Comparison of ENCODE assay signal across 8 cellular contexts in the genomic region with DNA sequence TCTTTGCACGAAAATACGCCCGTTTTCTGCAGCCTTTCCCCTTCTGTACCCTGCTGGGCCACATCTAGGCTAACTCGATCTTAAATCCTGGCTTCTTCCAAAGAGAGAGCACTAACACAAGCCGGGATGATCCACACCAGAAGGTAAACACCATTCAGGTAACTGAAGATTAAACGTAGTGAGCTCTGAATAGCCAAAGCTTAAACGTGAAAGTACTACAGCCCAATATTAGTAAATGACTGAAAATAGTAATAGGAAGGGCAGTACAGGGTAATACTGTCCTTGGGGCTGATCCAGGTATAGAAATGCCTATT. TPM values are rescaled to one million over a fixed set of nuclear protein-coding genes. Genes with fewer than 3 reads are reported as not detected.
DNase-seq lines count a peak whose midpoint lies in the region; ATAC-seq, FAIRE-seq and TF ChIP-seq lines count a peak whose summit lies in the region.

No MANE protein-coding gene starts in this region.

- H3K4me1 Mint-ChIP-seq in T-helper 1 cell treated with Interleukin-12 subunit alpha and Interleukin-12 subunit beta and Interleukin-4 antibody, amounts not matched to agents 30 μg/mL and 1 μg/mL, for 36 hours (ENCODE audit: low read depth): peaks cover 22% of the 10 kb centered on the region

- no peak for DNase-seq in T-helper 1 cell
- DNase-seq in adipocyte (ENCODE audit: low read depth): no peak
- no peak for DNase-seq in kidney
- DNase-seq in testis: no peak
- no peak for DNase-seq in ecto neural progenitor cell (ENCODE audit: low spot score)
- no peak for DNase-seq in stimulated activated CD4-positive, alpha-beta T cell treated with anti-CD3 and anti-CD28 coated beads, Interleukin-2, amount 100 ng/mL, for 24 hours

- peak overlapping the region; percentile 94 for H3K4me3 ChIP-seq in adipocyte (ENCODE audit: low read length)
- peak overlapping the region; percentile 78 to 96 for H3K4me3 ChIP-seq in kidney (ENCODE audit: low read length in 2 of 2)
- peak overlapping the region; percentile 63 to 68 for H3K4me3 ChIP-seq in testis

- H3K9ac ChIP-seq in adipocyte (ENCODE audit: low read length): peak overlapping the region; percentile 98
- peak overlapping the region; percentile 62 to 68 for H3K9ac ChIP-seq in kidney (ENCODE audit: low read length in 2 of 2)

- H3K27ac ChIP-seq in kidney (ENCODE audit: low read depth in 2 of 2, low read length in 2 of 2) (peak overlapping the region; percentile 80 to 94), testis (peak overlapping the region; percentile 6 to 79)

- peak overlapping the region; percentile 98 for H3K27ac Mint-ChIP-seq in T-helper 1 cell treated with Interleukin-12 subunit alpha and Interleukin-12 subunit beta and Interleukin-4 antibody, amounts not matched to agents 30 μg/mL and 1 μg/mL, for 36 hours

- intact Hi-C loops in kidney (cut with DNase I): no loop called here
- intact Hi-C loops in testis (cut with DNase I; ENCODE audit: low total_unique reads): no loop called here

- H3K4me3 Mint-ChIP-seq in T-helper 1 cell treated with Interleukin-12 subunit alpha and Interleukin-12 subunit beta and Interleukin-4 antibody, amounts not matched to agents 30 μg/mL and 1 μg/mL, for 36 hours: peak overlapping the region; percentile 98

- FAIRE-seq in kidney (lab: Jason Lieb, UNC): no peak

- peaks cover 28% of the 10 kb centered on the region for H3K36me3 Mint-ChIP-seq in T-helper 1 cell treated with Interleukin-12 subunit alpha and Interleukin-12 subunit beta and Interleukin-4 antibody, amounts not matched to agents 30 μg/mL and 1 μg/mL, for 36 hours (ENCODE audit: low read depth)

- H3K9me3 Mint-ChIP-seq in T-helper 1 cell treated with Interleukin-12 subunit alpha and Interleukin-12 subunit beta and Interleukin-4 antibody, amounts not matched to agents 30 μg/mL and 1 μg/mL, for 36 hours: no peaks in the 10 kb centered on the region

- TF ChIP-seq CTCF in kidney (IDR thresholded peaks at IDR 0.05; ENCODE audit: borderline replicate concordance, extremely low read depth, insufficient read depth): no peak
- TF ChIP-seq CTCF in testis (IDR thresholded peaks at IDR 0.05): no peak

- H3K27me3 ChIP-seq in adipocyte (replicated peaks; ENCODE audit: control insufficient read depth, insufficient read depth, low read length): no peaks in the 10 kb centered on the region
- no peaks in the 10 kb centered on the region for H3K27me3 ChIP-seq in testis

- H3K36me3 ChIP-seq in adipocyte (ENCODE audit: control insufficient read depth, insufficient read depth, low read length, severe bottlenecking): peaks cover 25% of the 10 kb centered on the region
- peaks cover 13% of the 10 kb centered on the region in 2 donors for H3K36me3 ChIP-seq in kidney (ENCODE audit: control insufficient read depth in 1 of 2, insufficient read depth in 2 of 2, low read length in 2 of 2)
- H3K36me3 ChIP-seq in testis (ENCODE audit: low read depth, missing control alignments): no peaks in the 10 kb centered on the region

- no peak for TF ChIP-seq POLR2A in testis (IDR thresholded peaks at IDR 0.05)

- H3K9me3 ChIP-seq in adipocyte (ENCODE audit: control insufficient read depth, low read length) (no peaks in the 10 kb centered on the region), kidney (ENCODE audit: control insufficient read depth in 1 of 2, low read length in 2 of 2) (no peaks in the 10 kb centered on the region), testis (no peaks in the 10 kb centered on the region)

- H3K4me1 ChIP-seq in adipocyte (ENCODE audit: control insufficient read depth, insufficient read depth, low read length): peaks cover 13% of the 10 kb centered on the region
- H3K4me1 ChIP-seq in kidney (ENCODE audit: control insufficient read depth in 1 of 2, insufficient read depth in 1 of 2, low read depth in 1 of 2, low read length in 2 of 2): peaks cover 0 to 2% of the 10 kb centered on the region in 2 donors
- H3K4me1 ChIP-seq in testis: peaks cover 12% of the 10 kb centered on the region

- ATAC-seq in HG02798 (IDR thresholded peaks at IDR 0.05; ENCODE audit: poor library complexity, unreplicated experiment): no peak

- H3K27me3 Mint-ChIP-seq in T-helper 1 cell treated with Interleukin-12 subunit alpha and Interleukin-12 subunit beta and Interleukin-4 antibody, amounts not matched to agents 30 μg/mL and 1 μg/mL, for 36 hours (ENCODE audit: low read depth): no peaks in the 10 kb centered on the region

- 6 to 9% methylated on average over 7 of the region's 7 CpGs for WGBS in testis, 2 donors

RNA-seq across cellular contexts. Expression of a gene that starts 0.4 kb away (rescaled TPM):
- total RNA-seq in kidney (85.1 TPM), testis (10 to 100 TPM; 23.6 to 46.0 TPM)
- polyA plus RNA-seq in kidney (ENCODE audit: insufficient read depth, low read depth, low replicate concordance) (157 TPM), testis (ENCODE audit: insufficient read depth, low read depth, low replicate concordance) (64.8 TPM)

RNA-seq across cellular contexts. Expression of a gene that starts 7.7 kb away (rescaled TPM):
- total RNA-seq in kidney (51.9 TPM), testis (10 to 100 TPM; 44.8 to 45.7 TPM)
- polyA plus RNA-seq in kidney (ENCODE audit: insufficient read depth, low read depth, low replicate concordance) (27.5 TPM), testis (ENCODE audit: insufficient read depth, low read depth, low replicate concordance) (41.3 TPM)

RNA-seq across cellular contexts. Expression of a gene that starts 9.9 kb away (rescaled TPM):
- total RNA-seq in kidney: 23.1 TPM
- polyA plus RNA-seq in kidney (ENCODE audit: insufficient read depth, low read depth, low replicate concordance): 2.8 TPM
- total RNA-seq in testis: 10 to 100 TPM; 29.4 to 30.2 TPM
- 15.5 TPM for polyA plus RNA-seq in testis (ENCODE audit: insufficient read depth, low read depth, low replicate concordance)

RNA-seq across cellular contexts. Expression of a gene that starts 10.0 kb away (rescaled TPM):
- total RNA-seq in kidney (29.1 TPM), testis (10 to 100 TPM; 30.1 to 36.2 TPM)
- polyA plus RNA-seq in kidney (ENCODE audit: insufficient read depth, low read depth, low replicate concordance) (11.5 TPM), testis (ENCODE audit: insufficient read depth, low read depth, low replicate concordance) (19.6 TPM)

RNA-seq across cellular contexts. Expression of a gene that starts 14.7 kb away (rescaled TPM):
- total RNA-seq in kidney: 83.9 TPM
- 150 TPM for polyA plus RNA-seq in kidney (ENCODE audit: insufficient read depth, low read depth, low replicate concordance)
- total RNA-seq in testis: 10 to 100 TPM; 73.8 to 84.3 TPM
- polyA plus RNA-seq in testis (ENCODE audit: insufficient read depth, low read depth, low replicate concordance): 80.8 TPM
